ENCODE assay signal across 15 cellular contexts in the genomic region with DNA sequence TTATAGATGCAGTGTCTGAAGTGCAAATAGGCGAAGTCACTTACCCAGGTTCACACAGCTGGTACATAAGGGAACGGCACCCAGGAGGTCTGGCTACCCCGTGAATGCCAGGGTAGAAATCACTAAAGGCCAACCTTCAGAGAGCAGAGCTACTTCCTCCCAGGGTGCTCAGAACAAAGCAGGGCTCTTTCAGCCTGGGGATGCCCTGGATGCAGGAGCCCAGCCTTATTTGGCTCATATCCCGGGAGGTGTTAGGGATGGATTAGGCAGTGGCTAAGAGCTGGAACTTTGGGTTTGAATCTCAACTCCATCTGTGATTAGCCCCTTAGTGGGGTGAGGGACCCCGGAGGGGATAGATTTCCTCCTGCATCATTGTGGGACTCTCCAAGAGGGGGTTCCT.
"Had no signal": no experiment of that assay in that cellular context is flagged by ENCODE, and none has a peak within 500 bp of the region (broad histone marks: within the 10 kb centered on the region; RNA-seq: fewer than 3 reads in every experiment).

No MANE protein-coding gene starts in this region.

- ATAC-seq: left lobe of liver; stimulated activated memory B cell treated with anti-CD40 and anti-IgM and Interleukin-4, amounts not matched to agents 10 μg/mL and 1 μg/mL and 100 μg/mL, for 72 hours; upper lobe of right lung had no signal

- H3K4me1 ChIP-seq: ascending aorta, colonic mucosa, spleen, upper lobe of right lung had no signal

- DNase-seq: activated CD4-positive, alpha-beta T cell treated with anti-CD3 and anti-CD28 coated beads, Interleukin-2, amount 50 U/mL, for 4 hours; activated gamma-delta T cell; colonic mucosa; hypothalamus; kidney; occipital lobe; posterior cingulate gyrus; spleen; stimulated activated CD4-positive, alpha-beta T cell treated with anti-CD3 and anti-CD28 coated beads, Interleukin-4, amount 100 ng/mL, for 4 hours; upper lobe of right lung; WERI-Rb-1 had no signal

- H3K27ac ChIP-seq: ascending aorta, colonic mucosa, spleen, upper lobe of right lung, WERI-Rb-1 had no signal

- H3K36me3 ChIP-seq: ascending aorta, colonic mucosa, spleen, upper lobe of right lung, WERI-Rb-1 had no signal

- H3K4me3 ChIP-seq: ascending aorta, colonic mucosa, lung, spleen, upper lobe of right lung had no signal

- H3K9me3 ChIP-seq: ascending aorta, colonic mucosa, spleen, upper lobe of right lung had no signal

- H3K27me3 ChIP-seq: ascending aorta, colonic mucosa, spleen had no signal
